In the genomic region with DNA sequence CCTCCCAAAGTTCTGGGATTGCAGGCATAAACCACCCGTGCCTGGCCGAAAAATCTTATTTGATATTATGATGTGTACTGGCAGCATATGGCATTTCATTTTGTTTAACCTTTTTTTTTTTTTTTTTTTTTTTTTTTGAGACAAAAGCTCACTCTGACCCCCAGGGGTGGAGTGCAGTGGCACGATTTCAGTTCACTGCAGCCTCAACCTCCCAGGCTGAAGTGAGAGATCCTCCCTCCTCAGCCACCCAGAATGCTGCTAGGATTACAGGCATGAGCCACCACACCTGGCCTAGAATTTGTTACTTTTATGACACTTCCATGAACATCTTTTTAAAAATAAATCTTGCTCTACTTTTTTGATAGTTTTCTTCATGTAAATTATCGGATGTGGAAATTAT, we compare ENCODE assay signal across 33 cellular contexts. TPM values are rescaled to one million over a fixed set of nuclear protein-coding genes. Genes with fewer than 3 reads are reported as not detected.
"Had no signal": no experiment of that assay in that cellular context is flagged by ENCODE, and none has a peak within 500 bp of the region (broad histone marks: within the 10 kb centered on the region; RNA-seq: fewer than 3 reads in every experiment).

No MANE protein-coding gene starts in this region.

- H3K4me1 ChIP-seq: ascending aorta had no signal

- H3K27me3 ChIP-seq: ascending aorta, cardiac muscle cell had no signal

- H3K27ac ChIP-seq: ascending aorta, cardiac muscle cell, VCaP had no signal

- DNase-seq: activated B cell treated with CpG ODN at 0.5 μM for 24 hours; activated CD4-positive, alpha-beta memory T cell treated with anti-CD3 and anti-CD28 coated beads for 36 hours; activated CD4-positive, alpha-beta T cell treated with anti-CD3 and anti-CD28 coated beads for 4 hours; activated CD4-positive, alpha-beta T cell treated with anti-CD3 and anti-CD28 coated beads, Interleukin-2, amount 10 ng/mL, durations not matched to agents 24 days and 14 days; activated CD4-positive, alpha-beta T cell treated with anti-CD3 and anti-CD28 coated beads, Interleukin-2, amount 50 U/mL, for 1 hour; activated CD4-positive, alpha-beta T cell treated with anti-CD3 and anti-CD28 coated beads, Interleukin-2, amount 50 U/mL, for 4 hours; activated CD4-positive, CD25-positive, alpha-beta regulatory T cell treated with anti-CD3 and anti-CD28 coated beads, Interleukin-2, amount 50 U/mL, for 72 hours; activated CD8-positive, alpha-beta memory T cell treated with anti-CD3 and anti-CD28 coated beads, Interleukin-2, amount 50 U/mL, for 4 hours; activated CD8-positive, alpha-beta T cell treated with anti-CD3 and anti-CD28 coated beads for 36 hours; activated effector memory CD4-positive, alpha-beta T cell treated with anti-CD3 and anti-CD28 coated beads, Interleukin-2, amount 50 U/mL, for 16 hours; activated gamma-delta T cell treated with Interleukin-2 at 50 U/mL for 16 hours; activated naive CD4-positive, alpha-beta T cell; activated naive CD4-positive, alpha-beta T cell treated with anti-CD3 and anti-CD28 coated beads, Interleukin-2, amount 10 ng/mL, durations not matched to agents 7 days and 5 days; activated naive CD8-positive, alpha-beta T cell treated with anti-CD3 and anti-CD28 coated beads, Interleukin-2, amount 10 ng/mL, durations not matched to agents 7 days and 5 days; activated naive CD8-positive, alpha-beta T cell treated with anti-CD3 and anti-CD28 coated beads, Interleukin-2, amount 50 U/mL, for 24 hours; activated T-cell treated with anti-CD3 and anti-CD28 coated beads for 4 hours; activated T-cell treated with anti-CD3 and anti-CD28 coated beads, Interleukin-2, amount 50 U/mL, for 1 hour; activated T-cell treated with anti-CD3 and anti-CD28 coated beads, Interleukin-2, amount 50 U/mL, for 4 hours; activated T-cell treated with anti-CD3 and anti-CD28 coated beads, Interleukin-2, amount 50 U/mL, for 72 hours; amygdala; anterior cingulate cortex; central memory CD4-positive, alpha-beta T cell; T-helper 2 cell; T-helper 9 cell had no signal

- H3K4me3 ChIP-seq: ascending aorta, cardiac muscle cell had no signal

- H3K9me3 ChIP-seq: ascending aorta had no signal

- H3K36me3 ChIP-seq: ascending aorta, cardiac muscle cell had no signal

RNA-seq across cellular contexts. Expression of a gene that starts 12.0 kb away (rescaled TPM):
- total RNA-seq: activated B cell treated with CpG ODN at 0.5 μM for 24 hours; activated CD4-positive, alpha-beta memory T cell treated with anti-CD3 and anti-CD28 coated beads for 36 hours; activated CD4-positive, alpha-beta T cell treated with anti-CD3 and anti-CD28 coated beads, Interleukin-2, amount 10 ng/mL, durations not matched to agents 24 days and 14 days; activated CD8-positive, alpha-beta memory T cell treated with anti-CD3 and anti-CD28 coated beads for 36 hours; activated CD8-positive, alpha-beta T cell treated with anti-CD3 and anti-CD28 coated beads for 36 hours; activated naive CD8-positive, alpha-beta T cell treated with anti-CD3 and anti-CD28 coated beads, Interleukin-2, amount 10 ng/mL, durations not matched to agents 7 days and 5 days; activated T-cell treated with anti-CD3 and anti-CD28 coated beads, Interleukin-2, amount 50 U/mL, for 4 hours; activated T-cell treated with anti-CD3 and anti-CD28 coated beads, Interleukin-2, amount 50 U/mL, for 72 hours; activated T-helper 1 cell treated with anti-CD3 and anti-CD28 coated beads, Interleukin-12 subunit alpha, Interleukin-12 subunit beta, Interleukin-2, Interleukin-4 antibody, amounts not matched to agents 30 ng/mL and 10 ng/mL and 1 ng/mL, durations not matched to agents 14 hours and 24 hours and 36 hours; activated T-helper 17 cell treated with anti-CD3 and anti-CD28 coated beads, Interleukin-2, amount 50 U/mL, for 72 hours; ascending aorta; bronchial epithelial cell; cardiac muscle cell; cerebellum had no signal
- polyA plus RNA-seq: adipose tissue, cardiac muscle cell had no signal
